In genomic region chr12:39931857-39932256, GRCh38 we compare ENCODE assay signal across 13 cellular contexts.
DNase-seq lines count a peak whose midpoint lies in the region; ATAC-seq and TF ChIP-seq lines count a peak whose summit lies in the region.
"Had no signal": no experiment of that assay in that cellular context is flagged by ENCODE, and none has a peak within 500 bp of the region (broad histone marks: within the 10 kb centered on the region; RNA-seq: fewer than 3 reads in every experiment).

No MANE protein-coding gene starts in this region.

- DNase-seq in GF-D8 (lab: John Stamatoyannopoulos, UW) (peak; percentile 80), MV-4-11 (lab: John Stamatoyannopoulos, UW) (peak; percentile 53), fibroblast of gingiva (ENCODE audit: low read depth) (peak; percentile 55), omental fat pad (ENCODE audit: low spot score) (no peak), NCI-H2171 (lab: John Stamatoyannopoulos, UW) (no peak), T1000 (lab: John Stamatoyannopoulos, UW) (no peak)
- DNase-seq: HFFc6, KG1, NCI-H2029, NCI-H510A treated with DMSO at 0.1 percent for 48 hours, PC-3 had no signal

- peak; percentile 57 for ATAC-seq in omental fat pad (ENCODE audit: low FRiP score)
- no peak for ATAC-seq in HG02884 (IDR thresholded peaks at IDR 0.05; ENCODE audit: unreplicated experiment)
- ATAC-seq: PC-3, SK-N-SH treated with all-trans-retinoic acid at 6 μM for 48 hours had no signal

- no peak for TF ChIP-seq CTCF in omental fat pad (IDR thresholded peaks at IDR 0.05)

Comparison
In these comparisons a context has a peak if more than half of its experiments do, and no peak if none do; other contexts are left out.
1. DNase-seq: peak in GF-D8 (single experiment), MV-4-11 (single experiment) and fibroblast of gingiva (single experiment); none in omental fat pad (single experiment), NCI-H2171 (single experiment) and T1000 (single experiment).